ENCODE assay signal across 8 cellular contexts in the genomic region with DNA sequence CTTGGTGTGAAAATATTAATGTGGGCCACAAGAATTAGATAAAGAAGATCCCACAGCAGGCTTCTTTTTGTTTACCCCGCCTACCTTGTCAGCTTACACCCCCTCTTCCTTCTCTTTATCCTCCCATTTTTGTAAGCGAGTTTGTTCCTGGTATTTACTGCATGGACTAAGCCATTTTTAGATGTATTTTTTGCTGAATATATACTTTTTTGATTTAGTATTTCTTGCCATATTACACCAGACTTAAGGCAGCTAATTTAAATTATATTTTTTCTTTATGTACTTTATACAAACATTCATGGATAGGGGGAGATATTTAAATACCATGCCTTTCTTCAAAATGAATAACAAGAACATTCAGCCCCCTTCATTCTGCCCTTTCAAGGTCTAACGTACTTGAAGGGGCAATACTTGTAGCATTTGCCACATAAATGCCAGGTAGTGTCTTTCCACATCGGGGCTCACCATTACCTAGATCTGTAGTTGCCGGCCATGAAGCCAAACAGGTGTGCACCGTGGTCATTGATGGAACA.
DNase-seq lines count a peak whose midpoint lies in the region; ATAC-seq and TF ChIP-seq lines count a peak whose summit lies in the region.

No MANE protein-coding gene starts in this region.

- no peaks in the 10 kb centered on the region for H4K20me1 ChIP-seq in OCI-LY3 (ENCODE audit: insufficient read depth, low read length)

- peak overlapping the region; percentile 93 for H3K27ac Mint-ChIP-seq in Calu3 (ENCODE audit: unreplicated experiment)

- H3K4me1 Mint-ChIP-seq in Calu3 (ENCODE audit: low read depth, unreplicated experiment), result no peaks in the 10 kb centered on the region

- H3K9me3 Mint-ChIP-seq in Calu3 (ENCODE audit: low read depth, unreplicated experiment), result no peaks in the 10 kb centered on the region

- DNase-seq in Calu3, result no peak
- no peak for DNase-seq in SHP77 (lab: John Stamatoyannopoulos, UW)

- H3K4me3 ChIP-seq in OCI-LY3 (ENCODE audit: low read length) (peak overlapping the region; percentile 83), endocrine pancreas (ENCODE audit: control insufficient read depth, insufficient read depth, low read length) (peak overlapping the region; percentile 88), neutrophil (ENCODE audit: low read depth in 1 of 2, low read length in 1 of 2) (peak overlapping the region; percentile 60 to 70)

- intact Hi-C loops in Calu3 (cut with micrococcal nuclease; ENCODE audit: unreplicated experiment), result loop anchor here (5.0 kb wide), 1 partner anchor 126 kb away; no protein-coding TSS in a partner anchor

- H3K9ac ChIP-seq in OCI-LY3 (ENCODE audit: low read length) (peak overlapping the region; percentile 67; the same call in 1 of the 2 replicates), endocrine pancreas (ENCODE audit: control insufficient read depth, insufficient read depth, low read length) (peak overlapping the region; percentile 92)

- peak overlapping the region; percentile 84 for H3K4me2 ChIP-seq in OCI-LY3 (ENCODE audit: low read length)

- H3K4me3 Mint-ChIP-seq in Calu3 (ENCODE audit: low read depth, unreplicated experiment), result peak overlapping the region; percentile 89

- H3K36me3 ChIP-seq in OCI-LY3 (replicated peaks; ENCODE audit: low read depth, low read length), result no peaks in the 10 kb centered on the region
- no peaks in the 10 kb centered on the region for H3K36me3 ChIP-seq in endocrine pancreas (ENCODE audit: control insufficient read depth, insufficient read depth, low read length)
- H3K36me3 ChIP-seq in neutrophil, result no peaks in the 10 kb centered on the region

- H3K27me3 Mint-ChIP-seq in Calu3 (ENCODE audit: unreplicated experiment), result no peaks in the 10 kb centered on the region

- CTCF ChIA-PET in Calu3 (lab: Charles Lee), result interaction anchor here (0.5 to 1.4 kb wide), 2 partner anchors 12 to 93 kb away, joined by 5 to 8 read pairs; no protein-coding TSS in a partner anchor

- TF ChIP-seq CTCF in Calu3 (IDR thresholded peaks at IDR 0.05; ENCODE audit: unreplicated experiment) (no peak), OCI-LY3 (IDR thresholded peaks at IDR 0.05; ENCODE audit: low read depth, low read length) (no peak), neutrophil (IDR thresholded peaks at IDR 0.05) (no peak)

- H3K4me1 ChIP-seq in OCI-LY3 (ENCODE audit: low read length) (peaks cover 5% of the 10 kb centered on the region; the same call in 1 of the 2 replicates), endocrine pancreas (ENCODE audit: control insufficient read depth, insufficient read depth, low read length) (no peaks in the 10 kb centered on the region), neutrophil (ENCODE audit: control insufficient read depth in 1 of 2, insufficient read depth in 1 of 2, low read depth in 1 of 2, low read length in 1 of 2) (peaks cover 11 to 15% of the 10 kb centered on the region in 2 experiments)

- H3K9me3 ChIP-seq in OCI-LY3 (ENCODE audit: insufficient read depth, low read length) (no peaks in the 10 kb centered on the region), endocrine pancreas (ENCODE audit: control insufficient read depth, low read length) (no peaks in the 10 kb centered on the region), neutrophil (no peaks in the 10 kb centered on the region)

- H3K27ac ChIP-seq in OCI-LY3 (ENCODE audit: low read length) (no peak overlapping the region), neutrophil (no peak overlapping the region)

- H2AFZ ChIP-seq in OCI-LY3 (ENCODE audit: low read depth, low read length), result peak overlapping the region; percentile 96

- TSS peak; percentile 89 for BruUV-seq in Calu3 (replicated peaks; lab: Mats Ljungman, UMichigan)

- no peaks in the 10 kb centered on the region for H3K79me2 ChIP-seq in OCI-LY3 (ENCODE audit: low read length)

- H3K27me3 ChIP-seq in OCI-LY3 (ENCODE audit: low read depth, low read length) (peaks cover 37% of the 10 kb centered on the region), endocrine pancreas (ENCODE audit: control insufficient read depth, insufficient read depth, low read length) (no peaks in the 10 kb centered on the region), neutrophil (peaks cover 20% of the 10 kb centered on the region)

- ATAC-seq in HG03439 (IDR thresholded peaks at IDR 0.05; ENCODE audit: unreplicated experiment) (no peak), GM21528 (IDR thresholded peaks at IDR 0.05; ENCODE audit: low FRiP score, unreplicated experiment) (no peak), GM21786 (IDR thresholded peaks at IDR 0.05; ENCODE audit: unreplicated experiment) (no peak)

- peaks cover 20% of the 10 kb centered on the region for H3K36me3 Mint-ChIP-seq in Calu3 (ENCODE audit: insufficient read depth, unreplicated experiment)
